21 cellular contexts compared by ENCODE assay signal in genomic region chr10:88312855-88313254, GRCh38.
A peak's percentile ranks its signal among the peaks of the same experiment; 100 is the strongest.
DNase-seq lines count a peak whose midpoint lies in the region; ATAC-seq, FAIRE-seq and TF ChIP-seq lines count a peak whose summit lies in the region.
"Had no signal": no experiment of that assay in that cellular context is flagged by ENCODE, and none has a peak within 500 bp of the region (broad histone marks: within the 10 kb centered on the region; RNA-seq: fewer than 3 reads in every experiment).

No MANE protein-coding gene starts in this region.

- no peaks in the 10 kb centered on the region for H3K27me3 ChIP-seq in OCI-LY3 (ENCODE audit: low read depth, low read length)
- no peaks in the 10 kb centered on the region for H3K27me3 ChIP-seq in suprapubic skin
- H3K27me3 ChIP-seq in mesendoderm (ENCODE audit: insufficient read depth, low read length, poor library complexity): no peaks in the 10 kb centered on the region
- H3K27me3 ChIP-seq: BLaER1 had no signal

- peak; percentile 64 for FAIRE-seq in frontal cortex (lab: Jason Lieb, UNC)
- FAIRE-seq: GM12892, GM18507, H54, HTR-8/SVneo had no signal

- POLR2A ChIA-PET in activated CD8-positive, alpha-beta T cell treated with anti-CD3 and anti-CD28 coated beads for 36 hours (lab: Charles Lee): no interaction called here

- H3K9ac ChIP-seq in OCI-LY3 (ENCODE audit: low read length) (no peak overlapping the region), mesendoderm (ENCODE audit: low read length) (no peak overlapping the region)
- H3K9ac ChIP-seq: BLaER1 had no signal

- no peaks in the 10 kb centered on the region for H3K9me3 Mint-ChIP-seq in activated CD8-positive, alpha-beta T cell treated with anti-CD3 and anti-CD28 coated beads for 36 hours
- H3K9me3 Mint-ChIP-seq: GM23338 had no signal

- H3K4ac ChIP-seq in mesendoderm (ENCODE audit: low read depth, low read length): no peak overlapping the region

- H3K4me3 Mint-ChIP-seq in activated CD8-positive, alpha-beta T cell treated with anti-CD3 and anti-CD28 coated beads for 36 hours: no peak overlapping the region
- H3K4me3 Mint-ChIP-seq: CD14-positive monocyte; CD4-positive, alpha-beta memory T cell; GM23338; IgD-negative memory B cell had no signal

- TF ChIP-seq POLR2A in suprapubic skin (IDR thresholded peaks at IDR 0.05): no peak

- no peak overlapping the region for H3K23ac ChIP-seq in mesendoderm (ENCODE audit: low read length)

- no peak for TF ChIP-seq EP300 in suprapubic skin (IDR thresholded peaks at IDR 0.05)

- H4K20me1 ChIP-seq in OCI-LY3 (ENCODE audit: insufficient read depth, low read length): no peaks in the 10 kb centered on the region
- H4K20me1 ChIP-seq: BLaER1 had no signal

- H2BK5ac ChIP-seq in mesendoderm (ENCODE audit: low read length): no peak overlapping the region

- H4K5ac ChIP-seq in mesendoderm (ENCODE audit: low read length): no peak overlapping the region

- H2AFZ ChIP-seq in OCI-LY3 (ENCODE audit: low read depth, low read length): no peak overlapping the region
- H2AFZ ChIP-seq: GM23338 had no signal

- no peak overlapping the region for H2AK5ac ChIP-seq in mesendoderm (ENCODE audit: low read length)

- CTCF ChIA-PET in activated CD8-positive, alpha-beta T cell treated with anti-CD3 and anti-CD28 coated beads for 36 hours (lab: Charles Lee): interaction anchor here (1.2 kb wide), 1 partner anchor 10 kb away, joined by 3 read pairs; no protein-coding TSS in a partner anchor

- no peaks in the 10 kb centered on the region for H3K36me3 Mint-ChIP-seq in activated CD8-positive, alpha-beta T cell treated with anti-CD3 and anti-CD28 coated beads for 36 hours (ENCODE audit: low read depth)

- DNase-seq in frontal cortex (ENCODE audit: low spot score in 2 of 2) (no peak), suprapubic skin (ENCODE audit: low spot score in 2 of 2) (no peak), mesendoderm (no peak), NCI-H345 treated with DMSO at 0.1 percent for 48 hours (lab: John Stamatoyannopoulos, UW; ENCODE audit: unreplicated experiment) (no peak)
- no peak for DNase-seq in activated CD4-positive, CD25-positive, alpha-beta regulatory T cell treated with anti-CD3 and anti-CD28 coated beads, Interleukin-2, amount 50 U/mL, for 72 hours
- no peak for DNase-seq in activated CD8-positive, alpha-beta T cell treated with anti-CD3 and anti-CD28 coated beads for 36 hours
- DNase-seq: ACHN; CD4-positive, alpha-beta memory T cell; DMS153; DMS79; GDM1; HCEC 1CT had no signal

- H3K4me1 ChIP-seq in OCI-LY3 (ENCODE audit: low read length): peaks cover 70% of the 10 kb centered on the region
- peaks cover 2% of the 10 kb centered on the region for H3K4me1 ChIP-seq in suprapubic skin
- H3K4me1 ChIP-seq in mesendoderm (ENCODE audit: control insufficient read depth, low read depth, low read length): no peaks in the 10 kb centered on the region
- H3K4me1 ChIP-seq: BLaER1 had no signal

- H3K79me2 ChIP-seq in OCI-LY3 (ENCODE audit: low read length) (no peaks in the 10 kb centered on the region), mesendoderm (ENCODE audit: control insufficient read depth, insufficient read depth, low read length) (no peaks in the 10 kb centered on the region)

- no peak overlapping the region for H3K56ac ChIP-seq in mesendoderm (ENCODE audit: low read length)

- no peak overlapping the region for H2BK120ac ChIP-seq in mesendoderm (ENCODE audit: low read depth, low read length)

- no peak for ATAC-seq in activated CD8-positive, alpha-beta T cell treated with anti-CD3 and anti-CD28 coated beads for 36 hours
- ATAC-seq: GM23338 had no signal

- H3K27ac Mint-ChIP-seq in activated CD8-positive, alpha-beta T cell treated with anti-CD3 and anti-CD28 coated beads for 36 hours: no peak overlapping the region
- H3K27ac Mint-ChIP-seq: CD14-positive monocyte; CD4-positive, alpha-beta memory T cell; GM23338 had no signal

- peaks cover 4% of the 10 kb centered on the region for H3K4me1 Mint-ChIP-seq in activated CD8-positive, alpha-beta T cell treated with anti-CD3 and anti-CD28 coated beads for 36 hours (ENCODE audit: low read depth)

- H3K4me3 ChIP-seq in OCI-LY3 (ENCODE audit: low read length): no peak overlapping the region
- no peak overlapping the region for H3K4me3 ChIP-seq in suprapubic skin
- no peak overlapping the region for H3K4me3 ChIP-seq in mesendoderm (ENCODE audit: low read length)
- H3K4me3 ChIP-seq: BLaER1, GM23338 had no signal

- H3K9me3 ChIP-seq in OCI-LY3 (ENCODE audit: insufficient read depth, low read length) (no peaks in the 10 kb centered on the region), suprapubic skin (no peaks in the 10 kb centered on the region)

- TF ChIP-seq CTCF in OCI-LY3 (IDR thresholded peaks at IDR 0.05; ENCODE audit: low read depth, low read length): no peak
- no peak for TF ChIP-seq CTCF in suprapubic skin (IDR thresholded peaks at IDR 0.05)
- TF ChIP-seq CTCF in activated CD8-positive, alpha-beta T cell treated with anti-CD3 and anti-CD28 coated beads for 36 hours (IDR thresholded peaks at IDR 0.05): no peak

- 90% methylated on average over 2 of the region's 2 CpGs for WGBS in suprapubic skin
- no CpG with 5 or more reads among the region's 2 CpGs for WGBS in mesendoderm (ENCODE audit: extremely low coverage, insufficient coverage, low lambda C conversion rate)

- H3K27ac ChIP-seq in OCI-LY3 (ENCODE audit: low read length) (no peak overlapping the region), suprapubic skin (peak overlapping the region; percentile 9), mesendoderm (ENCODE audit: low read depth, low read length) (no peak overlapping the region)
- H3K27ac ChIP-seq: BLaER1 had no signal

- H3K18ac ChIP-seq in mesendoderm (ENCODE audit: low read length): no peak overlapping the region

- H3K4me2 ChIP-seq in OCI-LY3 (ENCODE audit: low read length) (peak overlapping the region; percentile 36), mesendoderm (ENCODE audit: low read length) (no peak overlapping the region)
- H3K4me2 ChIP-seq: BLaER1, GM23338 had no signal

- H3K79me1 ChIP-seq in mesendoderm (ENCODE audit: low read length): no peaks in the 10 kb centered on the region

- H4K8ac ChIP-seq in mesendoderm (ENCODE audit: low read depth, low read length): no peak overlapping the region

- H2BK15ac ChIP-seq in mesendoderm (replicated peaks; ENCODE audit: low read depth): no peak overlapping the region

- H3K36me3 ChIP-seq in OCI-LY3 (replicated peaks; ENCODE audit: low read depth, low read length) (no peaks in the 10 kb centered on the region), suprapubic skin (no peaks in the 10 kb centered on the region), mesendoderm (ENCODE audit: control insufficient read depth, insufficient read depth, low read length) (no peaks in the 10 kb centered on the region)
- H3K36me3 ChIP-seq: BLaER1 had no signal

- intact Hi-C loops in activated CD8-positive, alpha-beta T cell treated with anti-CD3 and anti-CD28 coated beads for 36 hours (cut with micrococcal nuclease): no loop called here

- no peaks in the 10 kb centered on the region for H3K27me3 Mint-ChIP-seq in activated CD8-positive, alpha-beta T cell treated with anti-CD3 and anti-CD28 coated beads for 36 hours
- H3K27me3 Mint-ChIP-seq: CD4-positive, alpha-beta memory T cell; IgD-negative memory B cell had no signal
